Comparison of ENCODE assay signal across 8 cellular contexts in genomic region chr12:89524201-89525001, GRCh38. TPM values are rescaled to one million over a fixed set of nuclear protein-coding genes. Genes with fewer than 3 reads are reported as not detected.
DNase-seq lines count a peak whose midpoint lies in the region; TF ChIP-seq lines count a peak whose summit lies in the region.

GALNT4 (minus strand) TSS chr12:89524796; CDS start chr12:89524549, 247 bp downstream.

- peak within 1 kb of the TSS; percentile 81 for H3K4me2 ChIP-seq in MM.1S (ENCODE audit: low read depth, low read length)

- H3K4me3 ChIP-seq in GM12864 (ENCODE audit: low read depth, low read length) (peak within 1 kb of the TSS; percentile 99), HAP-1 (peak within 1 kb of the TSS; percentile 83), MM.1S (ENCODE audit: low read length) (peak within 1 kb of the TSS; percentile 88), right atrium auricular region (peak within 1 kb of the TSS; percentile 74 to 78), vagina (peak within 1 kb of the TSS; percentile 78 to 99)

- H2AFZ ChIP-seq in MM.1S (ENCODE audit: low read length), result peak within 1 kb of the TSS; percentile 84

- H3K27me3 ChIP-seq in HAP-1 (ENCODE audit: low read depth) (no peaks in the 10 kb centered on the region), MM.1S (replicated peaks; ENCODE audit: insufficient read depth, low read length) (no peaks in the 10 kb centered on the region), right atrium auricular region (no peaks in the 10 kb centered on the region), vagina (no peaks in the 10 kb centered on the region)

- peak within 1 kb of the TSS; percentile 88 for H3K9ac ChIP-seq in MM.1S (ENCODE audit: low read length)

- peaks cover 6% of the 10 kb centered on the region; the same call in 1 of the 2 replicates for H3K36me3 ChIP-seq in HAP-1 (replicated peaks)
- no peaks in the 10 kb centered on the region for H3K36me3 ChIP-seq in MM.1S (replicated peaks; ENCODE audit: insufficient read depth, low read length)
- no peaks in the 10 kb centered on the region for H3K36me3 ChIP-seq in right atrium auricular region
- H3K36me3 ChIP-seq in vagina, result peaks cover 0 to 5% of the 10 kb centered on the region in 2 donors

- H3F3A ChIP-seq in MM.1S (ENCODE audit: insufficient read depth, low read length), result peaks cover 6% of the 10 kb centered on the region; the same call in 1 of the 2 replicates

- H3K9me2 ChIP-seq in MM.1S (replicated peaks; ENCODE audit: insufficient read depth, low read length), result no peaks in the 10 kb centered on the region

- H4K20me1 ChIP-seq in MM.1S (ENCODE audit: insufficient read depth, low read length), result no peaks in the 10 kb centered on the region

- intact Hi-C loops in T-helper 1 cell treated with Interleukin-12 subunit alpha and Interleukin-12 subunit beta and Interleukin-4 antibody, amounts not matched to agents 30 ng/mL and 1 ng/mL, for 36 hours (cut with micrococcal nuclease), result loop anchor here (1.0 to 10.0 kb wide), 10 partner anchors 9 to 1489 kb away; a partner anchor contains a TSS
- intact Hi-C loops in vagina (cut with DNase I), result loop anchor here (10.0 kb wide), 1 partner anchor 50 kb away; no protein-coding TSS in a partner anchor

- in situ Hi-C loops in HAP-1 (cut with MboI; ENCODE audit: low sequenced_read_pairs), result loop anchor here (25.0 kb wide), 1 partner anchor 1388 kb away; no protein-coding TSS in a partner anchor

- TF ChIP-seq CTCF in GM12864 (IDR thresholded peaks at IDR 0.05; ENCODE audit: low read depth, low read length, missing control alignments) (peak; percentile 58), MM.1S (IDR thresholded peaks at IDR 0.05; ENCODE audit: low read length) (peak; percentile 77), right atrium auricular region (IDR thresholded peaks at IDR 0.05) (peak; percentile 51 to 76), vagina (IDR thresholded peaks at IDR 0.05) (peak in 2 of 3 experiments; percentile 37 to 55)

- H3K79me2 ChIP-seq in MM.1S (ENCODE audit: low read length), result peaks cover 73% of the 10 kb centered on the region

- DNase-seq in GM12864 (ENCODE audit: low read depth) (peak; percentile 66), HAP-1 (ENCODE audit: low spot score in 2 of 2) (peak; percentile 74 to 92), MM.1S (peak; percentile 88), amygdala (lab: John Stamatoyannopoulos, UW) (peak in 53 of 56 donors; percentile 19 to 82 (median 66)), right atrium auricular region (ENCODE audit: low spot score) (peak; percentile 93), pulmonary artery endothelial cell (ENCODE audit: low read depth, low spot score) (peak; percentile 63), vagina (ENCODE audit: extremely low spot score in 2 of 2) (peak in 1 of 2 donors; percentile 94)

- no peak for TF ChIP-seq POLR2A in vagina (IDR thresholded peaks at IDR 0.05)

- peak within 1 kb of the TSS; percentile 88 for H3K27ac ChIP-seq in MM.1S (ENCODE audit: low read length)
- H3K27ac ChIP-seq in right atrium auricular region, result peak within 1 kb of the TSS; percentile 91 to 94
- H3K27ac ChIP-seq in vagina, result peak within 1 kb of the TSS; percentile 94

- H3K9me3 ChIP-seq in HAP-1 (no peaks in the 10 kb centered on the region), MM.1S (replicated peaks; ENCODE audit: insufficient read depth, low read length) (no peaks in the 10 kb centered on the region), right atrium auricular region (no peaks in the 10 kb centered on the region), vagina (no peaks in the 10 kb centered on the region)

- H3K4me1 ChIP-seq in HAP-1 (peaks cover 7% of the 10 kb centered on the region), MM.1S (ENCODE audit: low read length) (peaks cover 28% of the 10 kb centered on the region), right atrium auricular region (peaks cover 0 to 39% of the 10 kb centered on the region in 2 donors), vagina (peaks cover 54% of the 10 kb centered on the region)

RNA-seq across cellular contexts. Expression of gene GALNT4, which starts in this region (rescaled TPM):
- total RNA-seq in T-helper 1 cell treated with Interleukin-12 subunit alpha and Interleukin-12 subunit beta and Interleukin-4 antibody, amounts not matched to agents 30 ng/mL and 1 ng/mL, for 36 hours, result 17.6 and 18.2 TPM in 2 replicates
- 1 to 10 TPM; 3.8 to 4.7 TPM for total RNA-seq in right atrium auricular region
- 19.8 and 24.3 TPM in 2 replicates for total RNA-seq in pulmonary artery endothelial cell
- total RNA-seq in vagina, result 0.49 TPM
